Comparison of ENCODE assay signal across 25 cellular contexts in genomic region chr3:13539671-13540070, GRCh38. TPM values are rescaled to one million over a fixed set of nuclear protein-coding genes. Genes with fewer than 3 reads are reported as not detected.
A peak's percentile ranks its signal among the peaks of the same experiment; 100 is the strongest.
DNase-seq lines count a peak whose midpoint lies in the region; FAIRE-seq and TF ChIP-seq lines count a peak whose summit lies in the region.
"Had no signal": no experiment of that assay in that cellular context is flagged by ENCODE, and none has a peak within 500 bp of the region (broad histone marks: within the 10 kb centered on the region; RNA-seq: fewer than 3 reads in every experiment).

No MANE protein-coding gene starts in this region.

- peak; percentile 18 for FAIRE-seq in bronchial epithelial cell (lab: Jason Lieb, UNC)
- FAIRE-seq: GM12891, islet of Langerhans had no signal

- WGBS in neuronal stem cell (ENCODE audit: extremely low coverage in 2 of 2, insufficient read length in 2 of 2, insufficient replicate concordance in 1 of 2), 2 donors, result no CpG with 5 or more reads among the region's 8 CpGs

- no peak overlapping the region for H2BK15ac ChIP-seq in neuronal stem cell (ENCODE audit: low read length)

- no peak overlapping the region for H3K4ac ChIP-seq in neuronal stem cell (ENCODE audit: low read length)

- H3K79me1 ChIP-seq in neuronal stem cell (ENCODE audit: low read depth, low read length), result no peaks in the 10 kb centered on the region

- H3K36me3 ChIP-seq in ACC112 (ENCODE audit: insufficient read depth, low read length), result no peaks in the 10 kb centered on the region
- H3K36me3 ChIP-seq in bronchial epithelial cell (ENCODE audit: control insufficient read depth, insufficient read depth, low read length), result no peaks in the 10 kb centered on the region
- H3K36me3 ChIP-seq in neuronal stem cell (replicated peaks in 1 of 2; ENCODE audit: control insufficient read depth in 2 of 2, insufficient read depth in 2 of 2, low read length in 2 of 2), result no peaks in the 10 kb centered on the region
- H3K36me3 ChIP-seq: colonic mucosa had no signal

- no peak for TF ChIP-seq CTCF in bronchial epithelial cell (IDR thresholded peaks at IDR 0.05; ENCODE audit: insufficient read depth, low read length, severe bottlenecking)

- H2BK12ac ChIP-seq in neuronal stem cell (ENCODE audit: low read length), result no peak overlapping the region

- H3K18ac ChIP-seq in neuronal stem cell (ENCODE audit: low read length), result peak overlapping the region; percentile 32

- H3K27ac ChIP-seq in ACC112 (ENCODE audit: low read depth, low read length) (peak overlapping the region; percentile 88), neuronal stem cell (replicated peaks; ENCODE audit: low read length) (no peak overlapping the region)
- H3K27ac ChIP-seq: colonic mucosa, parathyroid adenoma, SK-N-MC had no signal

- H3K9me3 ChIP-seq in neuronal stem cell (replicated peaks in 1 of 2; ENCODE audit: control insufficient read depth in 2 of 2, insufficient read depth in 1 of 2, low read depth in 1 of 2, low read length in 2 of 2), result peaks cover 0 to 4% of the 10 kb centered on the region in 2 donors
- H3K9me3 ChIP-seq: colonic mucosa had no signal

- H2BK120ac ChIP-seq in neuronal stem cell (ENCODE audit: low read depth, low read length), result no peak overlapping the region

- no peaks in the 10 kb centered on the region for H3K79me2 ChIP-seq in ACC112 (ENCODE audit: control insufficient read depth, insufficient read depth, low read length, unreplicated experiment)
- H3K79me2 ChIP-seq: parathyroid adenoma had no signal

- TF ChIP-seq RAD21 in Ishikawa (IDR thresholded peaks at IDR 0.05; ENCODE audit: low read depth), result no peak

- H3K9ac ChIP-seq in neuronal stem cell (ENCODE audit: low read depth, low read length, poor library complexity), result no peak overlapping the region
- H3K9ac ChIP-seq: parathyroid adenoma had no signal

- H3K4me1 ChIP-seq in ACC112 (ENCODE audit: control insufficient read depth, insufficient read depth, low read length, unreplicated experiment) (peaks cover 64% of the 10 kb centered on the region), neuronal stem cell (ENCODE audit: control insufficient read depth in 2 of 2, insufficient read depth in 1 of 2, low read depth in 1 of 2, low read length in 2 of 2) (peaks cover 0 to 3% of the 10 kb centered on the region in 2 donors)
- H3K4me1 ChIP-seq: colonic mucosa, parathyroid adenoma had no signal

- H2AK5ac ChIP-seq in neuronal stem cell (ENCODE audit: low read depth, low read length), result no peak overlapping the region

- no peak overlapping the region for H3K4me2 ChIP-seq in neuronal stem cell (ENCODE audit: insufficient read depth, low read length, poor library complexity, severe bottlenecking)

- TF ChIP-seq EP300 in Ishikawa (IDR thresholded peaks at IDR 0.05; ENCODE audit: borderline replicate concordance), result no peak

- no peak overlapping the region for H3K4me3 ChIP-seq in ACC112 (ENCODE audit: low read depth, low read length)
- H3K4me3 ChIP-seq in bronchial epithelial cell (ENCODE audit: low read depth, low read length), result no peak overlapping the region
- H3K4me3 ChIP-seq in neuronal stem cell (ENCODE audit: low read length in 2 of 2), result no peak overlapping the region
- H3K4me3 ChIP-seq: colonic mucosa, SK-N-MC had no signal

- H3K14ac ChIP-seq in neuronal stem cell (ENCODE audit: low read length), result no peak overlapping the region

- H2AFZ ChIP-seq in ACC112 (ENCODE audit: low read length, unreplicated experiment), result no peak overlapping the region
- H2AFZ ChIP-seq in neuronal stem cell (ENCODE audit: low read length), result no peak overlapping the region
- H2AFZ ChIP-seq: parathyroid adenoma had no signal

- no peak for DNase-seq in bronchial epithelial cell (ENCODE audit: low read depth)
- no peak for DNase-seq in neuronal stem cell (ENCODE audit: low spot score)
- no peak for DNase-seq in NCI-H226
- DNase-seq in NCI-H2029 treated with DMSO at 0.1 percent for 48 hours (lab: John Stamatoyannopoulos, UW), result no peak
- no peak for DNase-seq in NCI-H1092 treated with DMSO at 0.1 percent for 48 hours (lab: John Stamatoyannopoulos, UW)
- DNase-seq in stimulated activated CD4-positive, alpha-beta T cell treated with anti-CD3 and anti-CD28 coated beads, Interleukin-4, amount 100 ng/mL, for 1 hour, result no peak
- DNase-seq: ACHN; activated B cell treated with CpG ODN at 0.5 μM for 24 hours; activated CD8-positive, alpha-beta T cell treated with anti-CD3 and anti-CD28 coated beads for 36 hours; activated naive CD4-positive, alpha-beta T cell treated with Interleukin-2 at 50 U/mL for 16 hours; activated T-cell treated with anti-CD3 and anti-CD28 coated beads, Interleukin-2, amount 50 U/mL, for 1 hour; hippocampal formation; Kasumi-1; naive thymus-derived CD4-positive, alpha-beta T cell; NCI-H1417; stimulated activated CD4-positive, alpha-beta T cell treated with anti-CD3 and anti-CD28 coated beads, Interleukin-4, amount 100 ng/mL, for 4 hours had no signal

- no peak overlapping the region for H3K23ac ChIP-seq in neuronal stem cell (ENCODE audit: low read depth, low read length, poor library complexity)

- H4K91ac ChIP-seq in neuronal stem cell (ENCODE audit: low read depth, low read length, poor library complexity), result no peak overlapping the region

- no peak overlapping the region for H4K8ac ChIP-seq in neuronal stem cell (ENCODE audit: low read depth, low read length)

- no peaks in the 10 kb centered on the region for H3K27me3 ChIP-seq in ACC112 (ENCODE audit: insufficient read depth, low read length)
- H3K27me3 ChIP-seq in bronchial epithelial cell (ENCODE audit: control insufficient read depth, insufficient read depth, low read length), result peaks cover 3% of the 10 kb centered on the region
- H3K27me3 ChIP-seq in neuronal stem cell (ENCODE audit: control insufficient read depth in 3 of 3, insufficient read depth in 3 of 3, low read depth in 1 of 3, low read length in 3 of 3), result peaks cover 0 to 13% (median 0%) of the 10 kb centered on the region in 3 experiments

- H2BK5ac ChIP-seq in neuronal stem cell (ENCODE audit: low read length), result no peak overlapping the region

TF ChIP-seq in Ishikawa, 13 proteins besides CTCF, POLR2A, EP300 and RAD21:
- TF ChIP-seq EGR1 (IDR thresholded peaks at IDR 0.05) (peak; percentile 50; the same call in 1 of the 2 replicates), FOXM1 (IDR thresholded peaks at IDR 0.05; ENCODE audit: borderline replicate concordance, low read depth) (no peak)
TF ChIP-seq in Ishikawa: peak in this region for 1.

RNA-seq across cellular contexts. Expression of gene FBLN2, which starts 9.3 kb away (rescaled TPM):
- total RNA-seq in bronchial epithelial cell, result 3.8 and 4.7 TPM in 2 replicates
- 12.1 TPM for polyA plus RNA-seq in neuronal stem cell (2013, experiment 1 of 2)
- polyA plus RNA-seq in neuronal stem cell (2013, experiment 2 of 2), result 12.3 TPM
- total RNA-seq: OCI-LY7 had no signal
- polyA plus RNA-seq: CD14-positive monocyte; naive thymus-derived CD4-positive, alpha-beta T cell had no signal

RNA-seq across cellular contexts. Expression of gene HDAC11, which starts 59.6 kb away (rescaled TPM):
- 19.7 and 26.6 TPM in 2 replicates for total RNA-seq in bronchial epithelial cell
- polyA plus RNA-seq in neuronal stem cell (2013, experiment 1 of 2), result 7.3 TPM
- polyA plus RNA-seq in neuronal stem cell (2013, experiment 2 of 2), result 7.6 TPM
